4 cellular contexts compared by ENCODE assay signal in the genomic region with DNA sequence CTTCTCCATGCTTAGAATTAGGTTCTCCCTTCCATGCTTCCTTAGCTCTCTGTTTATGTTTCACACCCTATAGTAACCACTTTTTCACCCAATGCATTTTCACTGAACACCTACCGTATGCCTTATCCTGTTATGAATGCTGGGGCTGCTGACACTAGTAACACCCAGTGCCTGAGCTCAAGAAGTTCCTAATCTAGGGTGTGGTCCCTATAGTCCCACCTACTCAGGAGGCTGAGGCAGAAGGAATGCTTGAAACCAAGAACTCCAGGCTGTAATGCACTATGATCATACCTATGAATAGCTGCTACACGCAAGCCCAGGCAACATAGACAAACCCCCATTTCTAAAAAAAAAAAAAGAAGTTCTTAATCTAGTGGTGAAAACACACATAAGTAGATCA. TPM values are rescaled to one million over a fixed set of nuclear protein-coding genes. Genes with fewer than 3 reads are reported as not detected.
"Had no signal": no experiment of that assay in that cellular context is flagged by ENCODE, and none has a peak within 500 bp of the region (broad histone marks: within the 10 kb centered on the region; RNA-seq: fewer than 3 reads in every experiment).

No MANE protein-coding gene starts in this region.

- ATAC-seq: GM23338 had no signal

- H3K9me3 Mint-ChIP-seq: GM23338, H9 had no signal

- H3K27ac Mint-ChIP-seq: GM23338, H9 had no signal

- DNase-seq: H9, HCEC 1CT, IMR-90 had no signal

- H3K4me3 Mint-ChIP-seq: GM23338, H9 had no signal

RNA-seq across cellular contexts. Expression of gene EPHA10, which starts 5.5 kb away (rescaled TPM):
- total RNA-seq: IMR-90 had no signal
- polyA plus RNA-seq: IMR-90 had no signal
